In genomic region chr1:151944859-151945575, GRCh38 we compare ENCODE assay signal across 1 cellular context.
TF ChIP-seq lines count a peak whose summit lies in the region.

No MANE protein-coding gene starts in this region.

TF ChIP-seq in HepG2, 621 proteins besides CTCF, POLR2A, EP300 and RAD21:
- TF ChIP-seq MAFF (IDR thresholded peaks at IDR 0.05; ENCODE audit: low read depth, low read length) (peak; percentile 53; the same call in 1 of the 2 replicates), MAFK (conservative IDR thresholded peaks at IDR 0.05 in 1 of 2, IDR thresholded peaks at IDR 0.05 in 1 of 2; ENCODE audit: low read length in 2 of 2) (peak; percentile 46 to 75; a peak in 3 of 4 replicates), ATF4 (CRISPR knock-in tag; IDR thresholded peaks at IDR 0.05) (no peak)
TF ChIP-seq in HepG2: peak in this region for 2.
